ENCODE assay signal across 10 cellular contexts in the genomic region with DNA sequence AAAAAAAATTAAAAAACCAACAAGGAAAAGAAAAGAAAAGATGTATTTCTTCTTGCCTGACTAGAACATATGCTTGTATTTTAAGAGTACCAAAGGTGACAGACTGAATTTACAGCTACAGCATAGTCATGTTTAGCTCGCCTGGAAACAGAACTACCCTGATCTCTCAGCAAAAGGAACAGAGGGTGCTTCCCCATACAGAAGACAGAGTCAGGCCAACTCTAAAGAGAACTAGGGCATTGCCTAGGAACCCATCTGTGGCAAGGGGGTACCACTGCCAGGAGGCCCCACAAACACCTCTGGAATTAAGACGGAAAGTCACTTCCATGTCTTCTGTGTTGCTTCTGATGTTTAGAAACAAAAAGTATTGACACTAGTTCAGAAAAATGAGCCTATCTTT.
DNase-seq lines count a peak whose midpoint lies in the region; ATAC-seq and TF ChIP-seq lines count a peak whose summit lies in the region.
"Had no signal": no experiment of that assay in that cellular context is flagged by ENCODE, and none has a peak within 500 bp of the region (broad histone marks: within the 10 kb centered on the region; RNA-seq: fewer than 3 reads in every experiment).

No MANE protein-coding gene starts in this region.

- H3K36me3 ChIP-seq in gastroesophageal sphincter (no peaks in the 10 kb centered on the region), smooth muscle cell (ENCODE audit: low read depth) (no peaks in the 10 kb centered on the region), PC-9 (ENCODE audit: low read depth) (no peaks in the 10 kb centered on the region)

- H3K4me3 Mint-ChIP-seq in T-helper 17 cell, result peak overlapping the region; percentile 52

- TF ChIP-seq POLR2A in gastroesophageal sphincter (IDR thresholded peaks at IDR 0.05), result no peak

- 79% methylated on average over 2 of the region's 2 CpGs; no CpG with 5 or more reads in 1 of the 2 donors for WGBS in gastroesophageal sphincter (ENCODE audit: low coverage in 1 of 2), 2 donors
- 47% methylated on average over 2 of the region's 2 CpGs for WGBS in smooth muscle cell (ENCODE audit: low lambda C conversion rate)

- intact Hi-C loops in PC-9 (cut with micrococcal nuclease; ENCODE audit: unreplicated experiment), result no loop called here

- H3K27me3 Mint-ChIP-seq in T-helper 17 cell, result no peaks in the 10 kb centered on the region

- H3F3A ChIP-seq in smooth muscle cell (ENCODE audit: low read depth) (peaks cover 14% of the 10 kb centered on the region), PC-9 (ENCODE audit: insufficient read depth, low read depth) (peaks cover 16% of the 10 kb centered on the region)

- ATAC-seq in GM21367 (IDR thresholded peaks at IDR 0.05; ENCODE audit: unreplicated experiment) (peak; percentile 31), T-helper 17 cell (no peak), gastroesophageal sphincter (no peak), GM18909 (IDR thresholded peaks at IDR 0.05; ENCODE audit: poor library complexity, unreplicated experiment) (no peak)

- peak overlapping the region; percentile 76 for H3K27ac Mint-ChIP-seq in T-helper 17 cell

- H3K27me3 ChIP-seq in gastroesophageal sphincter (no peaks in the 10 kb centered on the region), smooth muscle cell (ENCODE audit: low read depth) (no peaks in the 10 kb centered on the region), PC-9 (ENCODE audit: insufficient read depth, low read depth) (no peaks in the 10 kb centered on the region)

- H4K20me1 ChIP-seq in smooth muscle cell (ENCODE audit: low read depth) (no peaks in the 10 kb centered on the region), PC-9 (ENCODE audit: insufficient read depth) (no peaks in the 10 kb centered on the region)

- TF ChIP-seq EP300 in gastroesophageal sphincter (IDR thresholded peaks at IDR 0.05), result no peak

- H3K9ac ChIP-seq in smooth muscle cell (ENCODE audit: low read depth), result peak overlapping the region; percentile 75
- H3K9ac ChIP-seq: SK-N-SH had no signal

- TF ChIP-seq CTCF in gastroesophageal sphincter (IDR thresholded peaks at IDR 0.05), result no peak
- no peak for TF ChIP-seq CTCF in smooth muscle cell (IDR thresholded peaks at IDR 0.05; ENCODE audit: borderline replicate concordance, insufficient read depth, poor library complexity, severe bottlenecking)
- no peak for TF ChIP-seq CTCF in PC-9 (conservative IDR thresholded peaks at IDR 0.05)

- H3K79me2 ChIP-seq in smooth muscle cell (ENCODE audit: low read depth) (no peaks in the 10 kb centered on the region), PC-9 (ENCODE audit: low read depth) (no peaks in the 10 kb centered on the region)

- POLR2A ChIA-PET in PC-9 (lab: Charles Lee; ENCODE audit: unreplicated experiment), result no interaction called here

- H3K9me3 ChIP-seq in T-helper 17 cell (ENCODE audit: control insufficient read depth, low read length, poor library complexity, severe bottlenecking), result no peaks in the 10 kb centered on the region
- H3K9me3 ChIP-seq in gastroesophageal sphincter, result no peaks in the 10 kb centered on the region
- no peaks in the 10 kb centered on the region for H3K9me3 ChIP-seq in smooth muscle cell (replicated peaks; ENCODE audit: low read depth)
- H3K9me3 ChIP-seq in PC-9 (ENCODE audit: insufficient read depth, low read depth), result no peaks in the 10 kb centered on the region
- H3K9me3 ChIP-seq: SK-N-SH had no signal

- H3K4me1 ChIP-seq in gastroesophageal sphincter (peaks cover 3 to 63% (median 15%) of the 10 kb centered on the region in 3 donors), smooth muscle cell (ENCODE audit: low read depth) (peaks cover 24% of the 10 kb centered on the region), PC-9 (replicated peaks; ENCODE audit: insufficient read depth) (peaks cover 13% of the 10 kb centered on the region)

- H3K4me2 ChIP-seq in smooth muscle cell (peak overlapping the region; percentile 67), PC-9 (no peak overlapping the region)
- H3K4me2 ChIP-seq: SK-N-SH had no signal

- H3K4me3 ChIP-seq in gastroesophageal sphincter (no peak overlapping the region), smooth muscle cell (no peak overlapping the region), PC-9 (no peak overlapping the region)

- peak overlapping the region; percentile 49 to 92 (median 82) for H3K27ac ChIP-seq in gastroesophageal sphincter
- H3K27ac ChIP-seq in smooth muscle cell (ENCODE audit: low read depth), result peak overlapping the region; percentile 97
- H3K27ac ChIP-seq in PC-9, result no peak overlapping the region

- peaks cover 14% of the 10 kb centered on the region for H3K4me1 Mint-ChIP-seq in T-helper 17 cell

- H2AFZ ChIP-seq in smooth muscle cell (ENCODE audit: low read depth) (peak overlapping the region; percentile 80), PC-9 (no peak overlapping the region)

- no TSS peak for BruUV-seq in PC-9 (replicated peaks; lab: Mats Ljungman, UMichigan)

- H3K36me3 Mint-ChIP-seq in T-helper 17 cell (ENCODE audit: low read depth), result no peaks in the 10 kb centered on the region

- no peaks in the 10 kb centered on the region for H3K9me2 ChIP-seq in PC-9 (ENCODE audit: insufficient read depth)
- H3K9me2 ChIP-seq: SK-N-SH had no signal

- CTCF ChIA-PET in PC-9 (lab: Charles Lee), result no interaction called here

- DNase-seq in T-helper 17 cell (no peak), smooth muscle cell (lab: John Stamatoyannopoulos, UW; ENCODE audit: unreplicated experiment) (no peak), NOMO-1 (lab: John Stamatoyannopoulos, UW; ENCODE audit: unreplicated experiment in 2 of 2) (no peak), PC-9 (no peak), COLO668 (lab: John Stamatoyannopoulos, UW; ENCODE audit: unreplicated experiment) (no peak)
- DNase-seq: NCI-H226, SK-N-SH had no signal
